ENCODE assay signal across 9 cellular contexts in the genomic region with DNA sequence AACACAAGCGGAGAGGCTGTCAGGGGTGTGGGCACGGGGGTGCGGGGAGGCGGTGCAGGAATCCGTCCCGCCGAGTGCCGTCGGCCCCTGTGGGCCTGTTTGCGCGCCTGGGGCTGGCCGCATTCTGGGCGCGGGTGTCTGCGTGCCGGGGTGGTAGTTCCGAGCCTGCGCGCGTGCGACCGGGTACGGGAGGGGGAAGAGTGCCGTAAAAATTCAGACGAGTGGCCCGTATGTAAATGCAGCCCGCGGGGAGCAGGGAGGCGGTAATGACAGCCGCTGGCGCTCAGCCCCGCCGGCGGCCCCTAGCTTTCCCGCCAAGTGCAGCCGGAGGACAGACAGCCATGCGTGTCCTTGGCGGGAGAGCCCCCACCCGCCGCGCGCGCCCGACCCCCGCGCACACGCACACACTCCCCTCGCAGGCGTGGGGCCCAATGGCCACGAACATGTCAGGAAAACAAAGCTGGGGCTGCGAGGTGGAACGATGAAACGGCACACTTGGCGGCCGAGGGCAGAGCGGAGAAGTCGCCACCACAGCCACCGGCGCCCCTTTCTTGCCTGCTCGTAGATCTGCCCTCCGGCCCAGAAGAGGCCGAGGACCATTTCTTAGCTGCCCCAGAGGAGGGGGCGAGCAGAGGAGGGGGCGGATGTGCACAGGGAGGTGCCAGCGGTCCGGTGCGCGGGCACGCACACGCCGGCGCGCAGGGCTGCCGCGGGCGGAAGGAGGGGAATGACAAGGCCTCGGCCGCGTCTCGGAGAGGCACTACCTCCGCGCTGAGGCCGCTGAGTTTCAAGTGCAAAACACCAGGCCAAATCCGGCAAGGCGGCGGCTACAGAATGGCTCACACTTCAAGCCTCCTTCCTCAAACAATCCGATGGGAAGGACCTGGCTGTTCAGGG.
DNase-seq lines count a peak whose midpoint lies in the region; ATAC-seq, FAIRE-seq and TF ChIP-seq lines count a peak whose summit lies in the region.
"Had no signal": no experiment of that assay in that cellular context is flagged by ENCODE, and none has a peak within 500 bp of the region (broad histone marks: within the 10 kb centered on the region; RNA-seq: fewer than 3 reads in every experiment).

No MANE protein-coding gene starts in this region.

- peak overlapping the region; percentile 42 for H3K4me3 Mint-ChIP-seq in T-helper 1 cell treated with Interleukin-12 subunit alpha and Interleukin-12 subunit beta and Interleukin-4 antibody, amounts not matched to agents 30 μg/mL and 1 μg/mL, for 36 hours

- peaks cover 6 to 22% of the 10 kb centered on the region in 2 donors for H3K9me3 ChIP-seq in esophagus (ENCODE audit: control insufficient read depth in 2 of 2, insufficient read depth in 1 of 2, low read depth in 1 of 2, low read length in 1 of 2)
- H3K9me3 ChIP-seq in neuronal stem cell (replicated peaks in 1 of 2; ENCODE audit: control insufficient read depth in 2 of 2, insufficient read depth in 1 of 2, low read depth in 1 of 2, low read length in 2 of 2) = no peaks in the 10 kb centered on the region

- H3K23ac ChIP-seq in neuronal stem cell (ENCODE audit: low read depth, low read length, poor library complexity) = peak overlapping the region; percentile 74

- no peak overlapping the region for H2BK120ac ChIP-seq in neuronal stem cell (ENCODE audit: low read depth, low read length)

- peaks cover 20% of the 10 kb centered on the region for H3K4me1 Mint-ChIP-seq in T-helper 1 cell treated with Interleukin-12 subunit alpha and Interleukin-12 subunit beta and Interleukin-4 antibody, amounts not matched to agents 30 μg/mL and 1 μg/mL, for 36 hours (ENCODE audit: low read depth)

- H3K18ac ChIP-seq in neuronal stem cell (ENCODE audit: low read length) = peak overlapping the region; percentile 84

- H3K4ac ChIP-seq in neuronal stem cell (ENCODE audit: low read length) = no peak overlapping the region

- H3K9me3 Mint-ChIP-seq in T-helper 1 cell treated with Interleukin-12 subunit alpha and Interleukin-12 subunit beta and Interleukin-4 antibody, amounts not matched to agents 30 μg/mL and 1 μg/mL, for 36 hours = peaks cover 4% of the 10 kb centered on the region

- peak overlapping the region; percentile 100 for H3K27ac ChIP-seq in KMS-11
- no peak overlapping the region for H3K27ac ChIP-seq in esophagus (ENCODE audit: low read depth in 2 of 2, low read length in 1 of 2)
- no peak overlapping the region for H3K27ac ChIP-seq in neuronal stem cell (replicated peaks; ENCODE audit: low read length)
- H3K27ac ChIP-seq: C4-2B had no signal

- no peak overlapping the region for H2BK12ac ChIP-seq in neuronal stem cell (ENCODE audit: low read length)

- H4K91ac ChIP-seq in neuronal stem cell (ENCODE audit: low read depth, low read length, poor library complexity) = no peak overlapping the region

- H3K4me3 ChIP-seq in KMS-11 (IDR thresholded peaks at IDR 0.05; ENCODE audit: insufficient read depth, low read depth, low read length) (peak overlapping the region; percentile 59), esophagus (ENCODE audit: low read depth in 1 of 2, low read length in 2 of 2) (peak overlapping the region; percentile 27 to 43), neuronal stem cell (ENCODE audit: low read length in 2 of 2) (peak overlapping the region; percentile 74 to 76)

- H3K36me3 Mint-ChIP-seq in T-helper 1 cell treated with Interleukin-12 subunit alpha and Interleukin-12 subunit beta and Interleukin-4 antibody, amounts not matched to agents 30 μg/mL and 1 μg/mL, for 36 hours (ENCODE audit: low read depth) = peaks cover 10% of the 10 kb centered on the region

- no peak overlapping the region for H3K27ac Mint-ChIP-seq in T-helper 1 cell treated with Interleukin-12 subunit alpha and Interleukin-12 subunit beta and Interleukin-4 antibody, amounts not matched to agents 30 μg/mL and 1 μg/mL, for 36 hours

- H3K9ac ChIP-seq in KMS-11 = peak overlapping the region; percentile 98
- H3K9ac ChIP-seq in neuronal stem cell (ENCODE audit: low read depth, low read length, poor library complexity) = peak overlapping the region; percentile 32

- H3K79me2 ChIP-seq in KMS-11 (ENCODE audit: insufficient read depth, low read depth) = peaks cover 13% of the 10 kb centered on the region; the same call in 1 of the 2 replicates

- no peak overlapping the region for H2AK5ac ChIP-seq in neuronal stem cell (ENCODE audit: low read depth, low read length)

- no peaks in the 10 kb centered on the region for H3K27me3 ChIP-seq in KMS-11 (ENCODE audit: insufficient read depth, low read depth)
- peaks cover 11 to 58% of the 10 kb centered on the region in 2 donors for H3K27me3 ChIP-seq in esophagus (ENCODE audit: control insufficient read depth in 1 of 2, insufficient read depth in 2 of 2, low read length in 2 of 2)
- H3K27me3 ChIP-seq in neuronal stem cell (ENCODE audit: control insufficient read depth in 3 of 3, insufficient read depth in 3 of 3, low read depth in 1 of 3, low read length in 3 of 3) = peaks cover 29 to 83% (median 41%) of the 10 kb centered on the region in 3 experiments

- H4K20me1 ChIP-seq in KMS-11 (ENCODE audit: insufficient read depth) = no peaks in the 10 kb centered on the region

- H2AFZ ChIP-seq in KMS-11 (ENCODE audit: low read depth) = peak overlapping the region; percentile 93
- peak overlapping the region; percentile 98 for H2AFZ ChIP-seq in neuronal stem cell (ENCODE audit: low read length)

- no peak overlapping the region for H2BK15ac ChIP-seq in neuronal stem cell (ENCODE audit: low read length)

- H2BK5ac ChIP-seq in neuronal stem cell (ENCODE audit: low read length) = no peak overlapping the region

- H3K36me3 ChIP-seq in KMS-11 (ENCODE audit: insufficient read depth) = no peaks in the 10 kb centered on the region
- no peaks in the 10 kb centered on the region for H3K36me3 ChIP-seq in esophagus (ENCODE audit: control insufficient read depth in 2 of 2, insufficient read depth in 2 of 2, low read length in 1 of 2)
- peaks cover 0 to 7% of the 10 kb centered on the region in 2 donors for H3K36me3 ChIP-seq in neuronal stem cell (replicated peaks in 1 of 2; ENCODE audit: control insufficient read depth in 2 of 2, insufficient read depth in 2 of 2, low read length in 2 of 2)

- FAIRE-seq in HTR-8/SVneo (lab: Jason Lieb, UNC) = no peak

- WGBS in esophagus, 2 donors = 3 to 5% methylated on average over 86 to 87 of the region's 87 CpGs
- no CpG with 5 or more reads among the region's 87 CpGs for WGBS in neuronal stem cell (ENCODE audit: extremely low coverage in 2 of 2, insufficient read length in 2 of 2, insufficient replicate concordance in 1 of 2), 2 donors

- H3K4me1 ChIP-seq in KMS-11 (ENCODE audit: low read depth, poor library complexity, severe bottlenecking) (peaks cover 53% of the 10 kb centered on the region), esophagus (ENCODE audit: control insufficient read depth in 2 of 2, insufficient read depth in 2 of 2, low read length in 1 of 2) (peaks cover 9 to 13% of the 10 kb centered on the region in 2 donors), neuronal stem cell (ENCODE audit: control insufficient read depth in 2 of 2, insufficient read depth in 1 of 2, low read depth in 1 of 2, low read length in 2 of 2) (peaks cover 4 to 12% of the 10 kb centered on the region in 2 donors)

- DNase-seq in NOMO-1 (lab: John Stamatoyannopoulos, UW; ENCODE audit: unreplicated experiment in 2 of 2) (peak; percentile 30 to 38), NOMO-1 treated with dmso at 0.1 percent for 144 hours (lab: John Stamatoyannopoulos, UW; ENCODE audit: unreplicated experiment) (no peak), neuronal stem cell (ENCODE audit: low spot score) (no peak), HTR-8/SVneo (ENCODE audit: insufficient read length, low spot score) (no peak)

- peaks cover 85% of the 10 kb centered on the region for H3K27me3 Mint-ChIP-seq in T-helper 1 cell treated with Interleukin-12 subunit alpha and Interleukin-12 subunit beta and Interleukin-4 antibody, amounts not matched to agents 30 μg/mL and 1 μg/mL, for 36 hours (ENCODE audit: low read depth)

- no peak for TF ChIP-seq CTCF in KMS-11 (conservative IDR thresholded peaks at IDR 0.05; ENCODE audit: low read depth, low read length)

- no peaks in the 10 kb centered on the region for H3K79me1 ChIP-seq in neuronal stem cell (ENCODE audit: low read depth, low read length)

- ATAC-seq in GM21717 (IDR thresholded peaks at IDR 0.05; ENCODE audit: unreplicated experiment) = peak; percentile 75

- peak overlapping the region; percentile 92 for H3K4me2 ChIP-seq in KMS-11
- H3K4me2 ChIP-seq in neuronal stem cell (ENCODE audit: insufficient read depth, low read length, poor library complexity, severe bottlenecking) = peak overlapping the region; percentile 82

- H4K8ac ChIP-seq in neuronal stem cell (ENCODE audit: low read depth, low read length) = no peak overlapping the region

- no peak overlapping the region for H3K14ac ChIP-seq in neuronal stem cell (ENCODE audit: low read length)

Comparison
In these comparisons a context has a peak if more than half of its experiments do, and no peak if none do; other contexts are left out.
1. DNase-seq: peak in NOMO-1 (2 of 2); none in NOMO-1 treated with dmso at 0.1 percent for 144 hours (single experiment), neuronal stem cell (single experiment) and HTR-8/SVneo (single experiment).
2. Peak in every context shown above with its lines, with median percentiles within 50 percentile points of each other: H3K4me3 ChIP-seq.